8 cellular contexts compared by ENCODE assay signal in genomic region chr2:44361330-44362206, GRCh38. TPM values are rescaled to one million over a fixed set of nuclear protein-coding genes. Genes with fewer than 3 reads are reported as not detected.
DNase-seq lines count a peak whose midpoint lies in the region; ATAC-seq and TF ChIP-seq lines count a peak whose summit lies in the region.

TSS of gene CAMKMT (plus strand) at chr2:44361947.
TSS of gene PREPL (minus strand) at chr2:44361494. CDS start at chr2:44346342, 15,152 bp downstream.

- H3K27ac ChIP-seq in caudate nucleus (ENCODE audit: low read depth, low read length): peak within 1 kb of the TSS; percentile 100
- peak within 1 kb of the TSS; percentile 94 to 99 (median 96) for H3K27ac ChIP-seq in spleen

- H3K36me3 Mint-ChIP-seq in activated B cell treated with CpG ODN at 0.5 μM for 24 hours (ENCODE audit: low read depth): peaks cover 13% of the 10 kb centered on the region

- H3K9me3 ChIP-seq in spleen: no peaks in the 10 kb centered on the region

- WGBS in spleen, 5 donors: 0 to 1% (median 0%) methylated on average over 46 to 57 of the region's 57 CpGs

- no peaks in the 10 kb centered on the region for H3K27me3 ChIP-seq in spleen (replicated peaks in 1 of 7)

- H3K4me1 ChIP-seq in spleen: peaks cover 11 to 57% (median 38%) of the 10 kb centered on the region in 6 donors

- POLR2A ChIA-PET in activated B cell treated with CpG ODN at 0.5 μM for 24 hours (lab: Charles Lee): interaction anchor here (0.6 to 4.2 kb wide), 19 partner anchors 10 to 1551 kb away, joined by 3 to 59 read pairs (median 3); partner anchors contain the start of genes LRPPRC and PPM1B

- peak within 1 kb of the TSS; percentile 69 to 92 (median 82) for H3K4me3 ChIP-seq in spleen

- TF ChIP-seq POLR2A in GM18951 (IDR thresholded peaks at IDR 0.05; ENCODE audit: extremely low read depth, insufficient read depth, insufficient read length) (peak; percentile 94), spleen (IDR thresholded peaks at IDR 0.05) (peak in 2 of 3 donors; percentile 46 to 79)

- in situ Hi-C loops in GM18951 (cut with MboI; ENCODE audit: low sequenced_read_pairs, unreplicated experiment): no loop called here

- TF ChIP-seq CTCF in activated B cell treated with CpG ODN at 0.5 μM for 24 hours (IDR thresholded peaks at IDR 0.05) (no peak), spleen (IDR thresholded peaks at IDR 0.05 in 8 of 11, conservative IDR thresholded peaks at IDR 0.05 in 3 of 11) (peak in 2 of 11 experiments; percentile 5 to 19)

- H3K9me3 Mint-ChIP-seq in activated B cell treated with CpG ODN at 0.5 μM for 24 hours: no peaks in the 10 kb centered on the region

- intact Hi-C loops in activated B cell treated with CpG ODN at 0.5 μM for 24 hours (cut with micrococcal nuclease): loop anchor here (1.0 to 10.0 kb wide), 5 partner anchors 125 to 1203 kb away; partner anchors contain the start of genes PPM1B and THADA
- intact Hi-C loops in spleen (cut with DNase I; ENCODE audit: low total_unique reads): loop anchor here (10.0 kb wide), 1 partner anchor 187 kb away; no protein-coding TSS in a partner anchor

- ATAC-seq in HG03196 (IDR thresholded peaks at IDR 0.05; ENCODE audit: unreplicated experiment) (peak; percentile 73), activated B cell treated with CpG ODN at 0.5 μM for 24 hours (ENCODE audit: low read depth) (peak; percentile 83)

- H3K4me3 Mint-ChIP-seq in activated B cell treated with CpG ODN at 0.5 μM for 24 hours: peak within 1 kb of the TSS; percentile 93

- peak within 1 kb of the TSS; percentile 100 for H3K27ac Mint-ChIP-seq in activated B cell treated with CpG ODN at 0.5 μM for 24 hours

- H3K27me3 Mint-ChIP-seq in activated B cell treated with CpG ODN at 0.5 μM for 24 hours: no peaks in the 10 kb centered on the region

- CTCF ChIA-PET in activated B cell treated with CpG ODN at 0.5 μM for 24 hours (lab: Charles Lee): interaction anchor here (0.5 to 1.6 kb wide), 5 partner anchors 15 to 118 kb away, joined by 3 to 5 read pairs (median 4); no protein-coding TSS in a partner anchor

- H3K36me3 ChIP-seq in spleen: no peaks in the 10 kb centered on the region

- H3K4me1 Mint-ChIP-seq in activated B cell treated with CpG ODN at 0.5 μM for 24 hours: peaks cover 35% of the 10 kb centered on the region

- DNase-seq in AG08396 (ENCODE audit: low spot score) (peak; percentile 98), NCI-H345 (lab: John Stamatoyannopoulos, UW) (peak; percentile 98), activated B cell treated with CpG ODN at 0.5 μM for 24 hours (peak; percentile 96), caudate nucleus (lab: John Stamatoyannopoulos, UW) (peak; percentile 75 to 99 (median 96)), inferior parietal cortex (ENCODE audit: extremely low spot score) (peak; percentile 96), spleen (peak; percentile 99)

RNA-seq across cellular contexts. Expression of gene CAMKMT, which starts in this region (rescaled TPM):
- total RNA-seq in activated B cell treated with CpG ODN at 0.5 μM for 24 hours (17.4 and 21.2 TPM in 2 replicates), spleen (10 to 100 TPM in 6 of 7 donors, 1 to 10 TPM in 1; 8.1 to 26.1 (median 11.1) TPM)
- 1 to 10 TPM; 4.1 to 4.5 (median 4.4) TPM for polyA plus RNA-seq in spleen

RNA-seq across cellular contexts. Expression of gene PREPL, which starts in this region (rescaled TPM):
- total RNA-seq in activated B cell treated with CpG ODN at 0.5 μM for 24 hours (29.2 and 33.3 TPM in 2 replicates), spleen (10 to 100 TPM; 20.8 to 34.4 (median 29.2) TPM)
- 1 to 10 TPM; 4.0 to 8.3 (median 7.0) TPM for polyA plus RNA-seq in spleen

Comparison
In these comparisons a context has a peak if more than half of its experiments do, and no peak if none do; other contexts are left out.
1. Peak in every context shown above with its lines: DNase-seq, ATAC-seq, H3K4me3 ChIP-seq and H3K27ac ChIP-seq.